11 cellular contexts compared by ENCODE assay signal in the genomic region with DNA sequence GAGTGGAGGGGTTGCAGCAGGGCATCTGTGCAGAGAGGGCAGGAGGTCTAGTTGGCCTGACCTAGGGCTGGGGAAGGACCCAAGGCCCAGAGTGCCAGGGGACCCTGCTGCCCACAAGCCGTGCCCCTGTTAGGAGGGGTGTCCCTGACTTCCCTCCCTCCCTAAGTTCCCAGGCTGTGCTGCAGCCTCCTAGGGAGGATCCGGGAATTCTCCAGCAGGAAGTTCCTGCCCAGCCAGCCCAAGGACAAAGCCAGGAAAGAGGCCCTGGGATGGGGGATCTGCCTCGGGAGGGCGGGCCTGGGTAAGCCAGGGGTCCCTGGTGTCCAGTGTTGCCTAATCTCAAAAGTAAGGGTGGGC. TPM values are rescaled to one million over a fixed set of nuclear protein-coding genes. Genes with fewer than 3 reads are reported as not detected.
DNase-seq lines count a peak whose midpoint lies in the region; ATAC-seq and TF ChIP-seq lines count a peak whose summit lies in the region.
"Had no signal": no experiment of that assay in that cellular context is flagged by ENCODE, and none has a peak within 500 bp of the region (broad histone marks: within the 10 kb centered on the region; RNA-seq: fewer than 3 reads in every experiment).

No MANE protein-coding gene starts in this region.

- no TSS peak for BruUV-seq in HCT116 (replicated peaks; lab: Mats Ljungman, UMichigan)

- no peaks in the 10 kb centered on the region for H3K9me2 ChIP-seq in HCT116 (ENCODE audit: insufficient read depth)

- ATAC-seq in HCT116: no peak
- ATAC-seq in left colon: peak; percentile 51
- ATAC-seq in psoas muscle: no peak
- no peak for ATAC-seq in GM19455 (IDR thresholded peaks at IDR 0.05; ENCODE audit: unreplicated experiment)
- no peak for ATAC-seq in HG02973 (IDR thresholded peaks at IDR 0.05; ENCODE audit: unreplicated experiment)

- peaks cover 26 to 68% of the 10 kb centered on the region in 2 experiments for H3K4me1 ChIP-seq in HCT116 (ENCODE audit: control insufficient read depth in 1 of 2, insufficient read depth in 2 of 2, low read length in 2 of 2)
- H3K4me1 ChIP-seq in psoas muscle: peaks cover 28% of the 10 kb centered on the region
- H3K4me1 ChIP-seq: neural progenitor cell had no signal

- no peak for TF ChIP-seq RAD21 in HCT116 (IDR thresholded peaks at IDR 0.05; ENCODE audit: low read depth)

- no peak for TF ChIP-seq CTCF in HCT116 (IDR thresholded peaks at IDR 0.05 in 2 of 3, conservative IDR thresholded peaks at IDR 0.05 in 1 of 3; ENCODE audit: borderline replicate concordance in 1 of 3, insufficient read depth in 1 of 3, low read depth in 2 of 3, low read length in 2 of 3)
- no peak for TF ChIP-seq CTCF in coronary artery (IDR thresholded peaks at IDR 0.05)
- TF ChIP-seq CTCF in psoas muscle (IDR thresholded peaks at IDR 0.05): no peak

- POLR2A ChIA-PET in HCT116 (lab: Charles Lee): interaction anchor here (0.8 to 1.3 kb wide), 4 partner anchors 10 to 33 kb away, joined by 3 to 8 read pairs (median 6); no protein-coding TSS in a partner anchor

- H3K27ac ChIP-seq in HCT116 (ENCODE audit: low read depth, low read length): peak overlapping the region; percentile 86
- peak overlapping the region; percentile 13 to 72 for H3K27ac ChIP-seq in coronary artery
- H3K27ac ChIP-seq in psoas muscle: peak overlapping the region; percentile 91
- H3K27ac ChIP-seq: neural progenitor cell had no signal

- H3K36me3 ChIP-seq in HCT116 (ENCODE audit: control insufficient read depth in 1 of 2, insufficient read depth in 2 of 2, low read length in 2 of 2) (no peaks in the 10 kb centered on the region), psoas muscle (ENCODE audit: insufficient read depth in 1 of 2, low read depth in 1 of 2) (no peaks in the 10 kb centered on the region)
- H3K36me3 ChIP-seq: neural progenitor cell, WERI-Rb-1 had no signal

- H3K9me3 ChIP-seq in HCT116 (ENCODE audit: control insufficient read depth in 1 of 2, insufficient read depth in 1 of 2, low read depth in 1 of 2, low read length in 2 of 2) (no peaks in the 10 kb centered on the region), psoas muscle (no peaks in the 10 kb centered on the region)

- DNase-seq in HCT116 (ENCODE audit: low read depth, low spot score) (no peak), coronary artery (ENCODE audit: low spot score) (no peak), left colon (no peak), psoas muscle (no peak), MV-4-11 (lab: John Stamatoyannopoulos, UW) (no peak), NOMO-1 treated with DMSO at 0.1 percent for 48 hours (lab: John Stamatoyannopoulos, UW; ENCODE audit: unreplicated experiment) (no peak)
- DNase-seq: DMS 273 treated with DMSO at 0.1 percent for 48 hours had no signal

- WGBS in psoas muscle, 3 donors: 37 to 51% (median 49%) methylated on average over 4 of the region's 4 CpGs

- RAD21 ChIA-PET in HCT116 (lab: Charles Lee; ENCODE audit: low non-redundant PET in 1 of 2, low total read pairs in 2 of 2, uncharacterized antibody in 2 of 2, unreplicated experiment in 2 of 2): interaction anchor here (0.7 to 2.0 kb wide), 4 partner anchors 18 to 43 kb away, joined by 3 to 14 read pairs (median 4); partner anchors contain the start of gene ITPR3 (in 1 of the 2)

- no peaks in the 10 kb centered on the region for H3K79me2 ChIP-seq in HCT116 (ENCODE audit: insufficient read depth, low read length)

- H3K4me2 ChIP-seq in HCT116 (ENCODE audit: low read length): peak overlapping the region; percentile 93
- H3K4me2 ChIP-seq: neural progenitor cell had no signal

- CTCF ChIA-PET in HCT116 (lab: Charles Lee): interaction anchor here (1.0 to 1.4 kb wide), 11 partner anchors 9 to 155 kb away, joined by 3 to 17 read pairs (median 7); partner anchors contain the start of gene BAK1

- H4K20me1 ChIP-seq in HCT116 (ENCODE audit: insufficient read depth): no peaks in the 10 kb centered on the region

- intact Hi-C loops in HCT116 (cut with micrococcal nuclease) (loop anchor here (5.0 to 10.0 kb wide), 3 partner anchors 33 to 565 kb away; partner anchors contain the start of gene ITPR3), left colon (cut with DNase I, micrococcal nuclease) (loop anchor here (10.0 kb wide), 2 partner anchors 115 to 175 kb away; no protein-coding TSS in a partner anchor), psoas muscle (cut with DNase I) (loop anchor here (5.0 to 10.0 kb wide), 5 partner anchors 43 to 565 kb away; no protein-coding TSS in a partner anchor)

- H3K9ac ChIP-seq in HCT116 (ENCODE audit: low read length): peak overlapping the region; percentile 71; the same call in 1 of the 2 replicates
- H3K9ac ChIP-seq: neural progenitor cell had no signal

- H2AFZ ChIP-seq in HCT116 (ENCODE audit: low read depth, low read length, poor library complexity, severe bottlenecking): no peak overlapping the region
- H2AFZ ChIP-seq: neural progenitor cell had no signal

- TF ChIP-seq POLR2A in HCT116 (IDR thresholded peaks at IDR 0.05; ENCODE audit: borderline replicate concordance, extremely low read depth, insufficient read depth, insufficient read length): no peak

- H3K4me3 ChIP-seq in HCT116 (replicated peaks in 1 of 2; ENCODE audit: low read depth in 1 of 2, low read length in 2 of 2) (no peak overlapping the region), coronary artery (no peak overlapping the region), psoas muscle (no peak overlapping the region)
- H3K4me3 ChIP-seq: neural progenitor cell had no signal

- H3K27me3 ChIP-seq in HCT116 (ENCODE audit: insufficient read depth, low read length): no peaks in the 10 kb centered on the region
- no peaks in the 10 kb centered on the region for H3K27me3 ChIP-seq in psoas muscle (ENCODE audit: insufficient read depth in 3 of 3, low read length in 2 of 3)

TF ChIP-seq in HCT116, 20 proteins besides CTCF, POLR2A, EP300 and RAD21:
- TF ChIP-seq TCF7L2 (IDR thresholded peaks at IDR 0.05; ENCODE audit: borderline replicate concordance, extremely low read depth, insufficient read depth, insufficient read length): no peak

RNA-seq across cellular contexts. Expression of gene BAK1, which starts 9.3 kb away (rescaled TPM):
- total RNA-seq in HCT116 (2021; ENCODE audit: unreplicated experiment) (18.9 TPM), left colon (10 to 100 TPM; 85.6 to 93.5 TPM), psoas muscle (10 to 100 TPM; 10.3 to 22.1 (median 17.6) TPM)
- 15.7 and 17.6 TPM in 2 replicates for polyA plus RNA-seq in HCT116 (2012)
- polyA plus RNA-seq in psoas muscle: 10 to 100 TPM; 19.8 to 55.9 (median 55.0) TPM

RNA-seq across cellular contexts. Expression of gene ITPR3, which starts 31.8 kb away (rescaled TPM):
- total RNA-seq in HCT116 (2021; ENCODE audit: unreplicated experiment): 103 TPM
- polyA plus RNA-seq in HCT116 (2012): 121 and 137 TPM in 2 replicates
- total RNA-seq in left colon: 100 to 1,000 TPM; 106 to 108 TPM
- 1 to 10 TPM; 3.1 to 7.4 (median 4.1) TPM for total RNA-seq in psoas muscle
- polyA plus RNA-seq in psoas muscle: 1 to 10 TPM; 1.9 to 5.5 (median 2.2) TPM

Comparison
In these comparisons a context has a peak if more than half of its experiments do, and no peak if none do; other contexts are left out.
1. RNA of gene ITPR3, which starts 31.8 kb away (total RNA-seq): 106 to 108 TPM in left colon and 103 TPM in HCT116 (single experiment); 3.1 to 7.4 TPM in psoas muscle; every median in the first group is over 10 times any median in the second.
2. Peak in every context shown above with its lines, with median percentiles within 50 percentile points of each other: H3K27ac ChIP-seq.